8 cellular contexts compared by ENCODE assay signal in genomic region chr19:13151605-13152355, GRCh38. TPM values are rescaled to one million over a fixed set of nuclear protein-coding genes. Genes with fewer than 3 reads are reported as not detected.
DNase-seq lines count a peak whose midpoint lies in the region; ATAC-seq and TF ChIP-seq lines count a peak whose summit lies in the region.

No MANE protein-coding gene starts in this region.

- peak overlapping the region; percentile 77; the same call in 1 of the 2 replicates for H2BK120ac ChIP-seq in IMR-90 (ENCODE audit: low read depth, low read length)

- peak overlapping the region; percentile 97 to 100 (median 99) for H3K27ac Mint-ChIP-seq in CD8-positive, alpha-beta memory T cell
- H3K27ac Mint-ChIP-seq in endodermal cell (peak overlapping the region; percentile 100), mesothelial cell of epicardium (peak overlapping the region; percentile 100)

- peak overlapping the region; percentile 99 for H2AK5ac ChIP-seq in IMR-90 (ENCODE audit: low read depth, low read length)

- peak overlapping the region; percentile 75 to 98 for H4K8ac ChIP-seq in IMR-90 (ENCODE audit: low read depth in 2 of 2, low read length in 2 of 2)

- peak overlapping the region; percentile 84 for H2AFZ ChIP-seq in IMR-90 (replicated peaks; ENCODE audit: low read length, poor library complexity)
- no peak overlapping the region for H2AFZ ChIP-seq in OCI-LY1 (ENCODE audit: low read length)

- peak; percentile 36 for TF ChIP-seq CTCF in IMR-90 (conservative IDR thresholded peaks at IDR 0.05; ENCODE audit: low read depth, low read length)
- no peak for TF ChIP-seq CTCF in OCI-LY1 (IDR thresholded peaks at IDR 0.05; ENCODE audit: low read length)
- TF ChIP-seq CTCF in endodermal cell (conservative IDR thresholded peaks at IDR 0.05), result peak; percentile 17
- TF ChIP-seq CTCF in mesothelial cell of epicardium (IDR thresholded peaks at IDR 0.05; ENCODE audit: unreplicated experiment), result no peak

- dilution Hi-C loops in IMR-90 (cut with HindIII; ENCODE audit: low sequenced_read_pairs, unreplicated experiment), result no loop called here

- H3K4me3 ChIP-seq in CD8-positive, alpha-beta memory T cell (ENCODE audit: low read length), result peak overlapping the region; percentile 94
- H3K4me3 ChIP-seq in IMR-90 (ENCODE audit: insufficient read depth, low read depth, low read length) (peak overlapping the region; percentile 82), OCI-LY1 (ENCODE audit: low read depth, low read length, poor library complexity, severe bottlenecking) (peak overlapping the region; percentile 90), endodermal cell (ENCODE audit: low read length) (peak overlapping the region; percentile 99)

- H3K9me2 ChIP-seq in OCI-LY1 (ENCODE audit: low read depth, low read length), result no peaks in the 10 kb centered on the region

- peaks cover 29% of the 10 kb centered on the region for H4K20me1 ChIP-seq in IMR-90 (ENCODE audit: insufficient read depth, low read length)
- no peaks in the 10 kb centered on the region for H4K20me1 ChIP-seq in OCI-LY1 (ENCODE audit: insufficient read depth, low read length)

- H3K79me2 ChIP-seq in OCI-LY1 (ENCODE audit: insufficient read depth, low read length), result no peaks in the 10 kb centered on the region

- no peaks in the 10 kb centered on the region for H3K9me3 ChIP-seq in CD8-positive, alpha-beta memory T cell (ENCODE audit: low read length)
- H3K9me3 ChIP-seq in IMR-90 (ENCODE audit: control insufficient read depth, insufficient read depth, low read length) (no peaks in the 10 kb centered on the region), OCI-LY1 (ENCODE audit: low read length) (no peaks in the 10 kb centered on the region), endodermal cell (ENCODE audit: control insufficient read depth, low read length) (no peaks in the 10 kb centered on the region)

- H2BK20ac ChIP-seq in IMR-90 (ENCODE audit: low read depth, low read length), result peak overlapping the region; percentile 75; the same call in 1 of the 2 replicates

- H3K4me3 Mint-ChIP-seq in CD8-positive, alpha-beta memory T cell, result peak overlapping the region; percentile 94 to 100 (median 99)
- peak overlapping the region; percentile 100 for H3K4me3 Mint-ChIP-seq in endodermal cell
- H3K4me3 Mint-ChIP-seq in mesothelial cell of epicardium, result peak overlapping the region; percentile 100

- peaks cover 9% of the 10 kb centered on the region for H3K36me3 ChIP-seq in CD8-positive, alpha-beta memory T cell (ENCODE audit: insufficient read depth, low read length)
- H3K36me3 ChIP-seq in IMR-90 (ENCODE audit: control insufficient read depth, insufficient read depth, low read length) (peaks cover 2% of the 10 kb centered on the region; the same call in 1 of the 2 replicates), OCI-LY1 (ENCODE audit: insufficient read depth, low read length) (peaks cover 6% of the 10 kb centered on the region), endodermal cell (ENCODE audit: control insufficient read depth, insufficient read depth, low read length) (no peaks in the 10 kb centered on the region)

- H3K9ac ChIP-seq in IMR-90 (ENCODE audit: low read depth, low read length) (peak overlapping the region; percentile 99), OCI-LY1 (ENCODE audit: low read length) (peak overlapping the region; percentile 92), endodermal cell (ENCODE audit: extremely low read depth, low read length, poor library complexity, severe bottlenecking) (peak overlapping the region; percentile 99)

- peak overlapping the region; percentile 81 for H3K4me2 ChIP-seq in IMR-90 (ENCODE audit: low read depth, low read length)
- H3K4me2 ChIP-seq in OCI-LY1 (ENCODE audit: low read length), result peak overlapping the region; percentile 94

- peak overlapping the region; percentile 97 for H3K14ac ChIP-seq in IMR-90 (replicated peaks; ENCODE audit: low read depth, low read length)

- peaks cover 5% of the 10 kb centered on the region for H3F3A ChIP-seq in OCI-LY1 (ENCODE audit: insufficient read depth, low read length)

- intact Hi-C loops in IMR-90 (cut with micrococcal nuclease), result loop anchor here (1.0 to 2.0 kb wide), 3 partner anchors 33 to 173 kb away; partner anchors contain the start of gene NACC1

- peak overlapping the region; percentile 98 for H3K4ac ChIP-seq in IMR-90 (ENCODE audit: low read depth, low read length)

- peak overlapping the region; percentile 90 for H4K91ac ChIP-seq in IMR-90 (ENCODE audit: insufficient read depth, low read depth, low read length)

- ATAC-seq in GM21390 (IDR thresholded peaks at IDR 0.05; ENCODE audit: unreplicated experiment) (peak; percentile 31), IMR-90 (ENCODE audit: low read depth) (peak; percentile 51)

- peaks cover 23% of the 10 kb centered on the region for H3K4me1 ChIP-seq in CD8-positive, alpha-beta memory T cell (ENCODE audit: insufficient read depth, low read length)
- H3K4me1 ChIP-seq in IMR-90 (ENCODE audit: control insufficient read depth, insufficient read depth, low read length) (peaks cover 17% of the 10 kb centered on the region), OCI-LY1 (ENCODE audit: insufficient read depth, low read length, severe bottlenecking) (peaks cover 49% of the 10 kb centered on the region), endodermal cell (ENCODE audit: control insufficient read depth, insufficient read depth, low read length) (peaks cover 7% of the 10 kb centered on the region)

- peaks cover 0 to 21% of the 10 kb centered on the region in 2 donors for H3K27me3 Mint-ChIP-seq in CD8-positive, alpha-beta memory T cell
- no peaks in the 10 kb centered on the region for H3K27me3 Mint-ChIP-seq in endodermal cell (ENCODE audit: insufficient read depth)
- no peaks in the 10 kb centered on the region for H3K27me3 Mint-ChIP-seq in mesothelial cell of epicardium (ENCODE audit: low read depth)

- peak overlapping the region; percentile 89 for H2BK5ac ChIP-seq in IMR-90 (ENCODE audit: low read depth, low read length, poor library complexity, severe bottlenecking)

- peak overlapping the region; percentile 48 for H3K18ac ChIP-seq in IMR-90 (ENCODE audit: low read depth, low read length)

- peak; percentile 20; the same call in 1 of the 2 replicates for TF ChIP-seq RAD21 in IMR-90 (IDR thresholded peaks at IDR 0.05; ENCODE audit: low read length)

- H3K27ac ChIP-seq in CD8-positive, alpha-beta memory T cell (ENCODE audit: low read depth, low read length), result peak overlapping the region; percentile 99
- H3K27ac ChIP-seq in IMR-90 (ENCODE audit: insufficient read depth, low read length) (peak overlapping the region; percentile 97), OCI-LY1 (ENCODE audit: low read depth, low read length, poor library complexity, severe bottlenecking) (peak overlapping the region; percentile 91), endodermal cell (ENCODE audit: low read depth, low read length) (peak overlapping the region; percentile 97)

- peaks cover 0 to 7% (median 3%) of the 10 kb centered on the region in 5 donors for H3K9me3 Mint-ChIP-seq in CD8-positive, alpha-beta memory T cell
- no peaks in the 10 kb centered on the region for H3K9me3 Mint-ChIP-seq in endodermal cell
- H3K9me3 Mint-ChIP-seq in mesothelial cell of epicardium, result no peaks in the 10 kb centered on the region

- peaks cover 10 to 44% (median 11%) of the 10 kb centered on the region in 3 donors for H3K36me3 Mint-ChIP-seq in CD8-positive, alpha-beta memory T cell
- H3K36me3 Mint-ChIP-seq in endodermal cell (ENCODE audit: low read depth) (peaks cover 13% of the 10 kb centered on the region), mesothelial cell of epicardium (peaks cover 6% of the 10 kb centered on the region)

- peak overlapping the region; percentile 43 for H4K5ac ChIP-seq in IMR-90 (ENCODE audit: low read depth, low read length)

- H2BK15ac ChIP-seq in IMR-90 (ENCODE audit: low read depth, low read length), result peak overlapping the region; percentile 54; the same call in 2 of the 3 replicates

- in situ Hi-C loops in IMR-90 (cut with MboI; ENCODE audit: low sequenced_read_pairs), result loop anchor here (10.0 kb wide), 1 partner anchor 693 kb away; no protein-coding TSS in a partner anchor

- H3K23ac ChIP-seq in IMR-90 (ENCODE audit: low read depth, low read length), result peak overlapping the region; percentile 93

- TF ChIP-seq POLR2A in IMR-90 (IDR thresholded peaks at IDR 0.05; ENCODE audit: low read depth, low read length), result peak; percentile 89

- no peaks in the 10 kb centered on the region for H3K27me3 ChIP-seq in CD8-positive, alpha-beta memory T cell (ENCODE audit: insufficient read depth, low read length, poor library complexity, severe bottlenecking)
- H3K27me3 ChIP-seq in IMR-90 (ENCODE audit: control insufficient read depth, insufficient read depth, low read length) (no peaks in the 10 kb centered on the region), OCI-LY1 (ENCODE audit: insufficient read depth, low read length) (no peaks in the 10 kb centered on the region), endodermal cell (ENCODE audit: control insufficient read depth, insufficient read depth, low read length, poor library complexity, severe bottlenecking) (no peaks in the 10 kb centered on the region)

- POLR2A ChIA-PET in CD8-positive, alpha-beta memory T cell (lab: Charles Lee), result interaction anchor here (0.8 to 2.2 kb wide), 11 partner anchors 11 to 360 kb away, joined by 3 to 47 read pairs (median 12); partner anchors contain the start of genes JUNB and NACC1
- POLR2A ChIA-PET in IMR-90 (lab: Charles Lee; ENCODE audit: unreplicated experiment), result interaction anchor here (0.6 to 1.7 kb wide), 3 partner anchors 10 to 13 kb away, joined by 3 to 4 read pairs (median 3); no protein-coding TSS in a partner anchor

- no TSS peak for BruUV-seq in IMR-90 (replicated peaks; lab: Mats Ljungman, UMichigan)

- H2AK9ac ChIP-seq in IMR-90 (replicated peaks; ENCODE audit: low read depth, low read length, poor library complexity), result peak overlapping the region; percentile 100

- H3K4me1 Mint-ChIP-seq in CD8-positive, alpha-beta memory T cell, result peaks cover 36 to 53% (median 43%) of the 10 kb centered on the region in 3 donors
- H3K4me1 Mint-ChIP-seq in endodermal cell (peaks cover 8% of the 10 kb centered on the region), mesothelial cell of epicardium (peaks cover 28% of the 10 kb centered on the region)

- peak overlapping the region; percentile 98 for H3K56ac ChIP-seq in IMR-90 (ENCODE audit: extremely low read depth, insufficient read depth, low read length)

- DNase-seq in CD8-positive, alpha-beta memory T cell, result peak; percentile 94 to 98 (median 96)
- peak; percentile 96 for DNase-seq in IMR-90
- peak; percentile 95 for DNase-seq in activated CD8-positive, alpha-beta memory T cell treated with anti-CD3 and anti-CD28 coated beads, Interleukin-2, amount 50 U/mL, for 48 hours
- DNase-seq in endodermal cell, result peak; percentile 99
- DNase-seq in mesothelial cell of epicardium (ENCODE audit: low spot score in 2 of 2, unreplicated experiment in 2 of 2), result peak; percentile 91 to 98
- DNase-seq in stimulated activated CD8-positive, alpha-beta memory T cell treated with anti-CD3 and anti-CD28 coated beads, Interleukin-15, amount 100 ng/mL, for 24 hours (ENCODE audit: low read depth), result peak; percentile 90

- peaks cover 4% of the 10 kb centered on the region for H3K9me1 ChIP-seq in IMR-90 (ENCODE audit: insufficient read depth, low read length)

- H3K79me1 ChIP-seq in IMR-90 (ENCODE audit: low read depth in 1 of 2, low read length in 2 of 2), result peaks cover 2 to 48% of the 10 kb centered on the region in 2 experiments; a peak in 2 of 4 replicates

- CTCF ChIA-PET in CD8-positive, alpha-beta memory T cell (lab: Charles Lee), result interaction anchor here (0.9 to 2.0 kb wide), 13 partner anchors 11 to 61 kb away, joined by 3 to 14 read pairs (median 5); partner anchors contain the start of genes NACC1 and TRMT1
- CTCF ChIA-PET in IMR-90 (lab: Yijun Ruan, JAX), result interaction anchor here (1.0 to 1.5 kb wide), 2 partner anchors 9 to 25 kb away, joined by 3 read pairs; no protein-coding TSS in a partner anchor

- 8% methylated on average over 14 of the region's 71 CpGs; no CpG with 5 or more reads in 1 of the 2 experiments for WGBS in IMR-90 (ENCODE audit: extremely low coverage in 2 of 2, insufficient read length in 1 of 2), 2 experiments
- WGBS in endodermal cell (ENCODE audit: insufficient coverage in 1 of 2, insufficient read length in 1 of 2), 2 experiments, result 0% methylated on average over 36 to 71 of the region's 71 CpGs

RNA-seq across cellular contexts. Expression of gene IER2, which starts 1.6 kb away (rescaled TPM):
- 100 to 1,000 TPM; 102 to 111 TPM for total RNA-seq in CD8-positive, alpha-beta memory T cell
- 277 TPM for polyA plus RNA-seq in CD8-positive, alpha-beta memory T cell
- total RNA-seq in IMR-90 (2012; rRNA removed) (7.7 and 17.5 TPM in 2 replicates), endodermal cell (10 to 100 TPM; 55.3 to 66.6 TPM), mesothelial cell of epicardium (278 to 284 TPM (median 282 TPM) in 3 replicates)
- 99.4 and 102 TPM in 2 replicates for polyA plus RNA-seq in IMR-90 (2012; rRNA removed)
- polyA plus RNA-seq in IMR-90 (2012; cell fraction: cytosol; rRNA removed), result 235 and 278 TPM in 2 replicates
- 283 and 529 TPM in 2 replicates for polyA plus RNA-seq in IMR-90 (2012; cell fraction: nucleus; rRNA removed; ENCODE audit: low replicate concordance)
- polyA plus RNA-seq in endodermal cell (2013, experiment 1 of 2), result 51.9 TPM
- 52.6 TPM for polyA plus RNA-seq in endodermal cell (2013, experiment 2 of 2)

RNA-seq across cellular contexts. Expression of gene STX10, which starts 1.6 kb away (rescaled TPM):
- total RNA-seq in CD8-positive, alpha-beta memory T cell, result 10 to 100 TPM; 60.9 to 63.7 TPM
- polyA plus RNA-seq in CD8-positive, alpha-beta memory T cell, result 58.7 TPM
- 64.9 and 76.7 TPM in 2 replicates for total RNA-seq in IMR-90 (2012; rRNA removed)
- 77.9 and 82.0 TPM in 2 replicates for polyA plus RNA-seq in IMR-90 (2012; rRNA removed)
- polyA plus RNA-seq in IMR-90 (2012; cell fraction: cytosol; rRNA removed), result 83.2 and 104 TPM in 2 replicates
- polyA plus RNA-seq in IMR-90 (2012; cell fraction: nucleus; rRNA removed; ENCODE audit: low replicate concordance), result 242 and 318 TPM in 2 replicates
- total RNA-seq in endodermal cell, result 10 to 100 TPM; 30.8 to 34.8 TPM
- 44.8 TPM for polyA plus RNA-seq in endodermal cell (2013, experiment 1 of 2)
- 42.4 TPM for polyA plus RNA-seq in endodermal cell (2013, experiment 2 of 2)
- 52.7 to 58.4 TPM (median 56.7 TPM) in 3 replicates for total RNA-seq in mesothelial cell of epicardium

RNA-seq across cellular contexts. Expression of gene NACC1, which starts 33.7 kb away (rescaled TPM):
- 100 to 1,000 TPM in 1 of 2 experiments, 10 to 100 TPM in 1; 89.9 to 111 TPM for total RNA-seq in CD8-positive, alpha-beta memory T cell
- 3.9 TPM for polyA plus RNA-seq in CD8-positive, alpha-beta memory T cell
- total RNA-seq in IMR-90 (2012; rRNA removed) (42.5 and 56.7 TPM in 2 replicates), endodermal cell (100 to 1,000 TPM; 164 to 172 TPM), mesothelial cell of epicardium (63.0 to 76.4 TPM (median 74.5 TPM) in 3 replicates)
- polyA plus RNA-seq in IMR-90 (2012; rRNA removed), result 181 and 243 TPM in 2 replicates
- 122 and 198 TPM in 2 replicates for polyA plus RNA-seq in IMR-90 (2012; cell fraction: cytosol; rRNA removed)
- polyA plus RNA-seq in IMR-90 (2012; cell fraction: nucleus; rRNA removed; ENCODE audit: low replicate concordance), result 98.8 and 265 TPM in 2 replicates
- 61.1 TPM for polyA plus RNA-seq in endodermal cell (2013, experiment 1 of 2)
- 53.8 TPM for polyA plus RNA-seq in endodermal cell (2013, experiment 2 of 2)

RNA-seq across cellular contexts. Expression of gene TRMT1, which starts 35.2 kb away (rescaled TPM):
- 100 to 1,000 TPM; 138 TPM for total RNA-seq in CD8-positive, alpha-beta memory T cell
- 18.2 TPM for polyA plus RNA-seq in CD8-positive, alpha-beta memory T cell
- total RNA-seq in IMR-90 (2012; rRNA removed) (23.3 and 28.3 TPM in 2 replicates), endodermal cell (10 to 100 TPM; 51.3 to 66.2 TPM), mesothelial cell of epicardium (53.9 to 58.6 TPM (median 57.0 TPM) in 3 replicates)
- 56.0 and 62.1 TPM in 2 replicates for polyA plus RNA-seq in IMR-90 (2012; rRNA removed)
- 30.8 and 37.2 TPM in 2 replicates for polyA plus RNA-seq in IMR-90 (2012; cell fraction: cytosol; rRNA removed)
- 280 and 687 TPM in 2 replicates for polyA plus RNA-seq in IMR-90 (2012; cell fraction: nucleus; rRNA removed; ENCODE audit: low replicate concordance)
- 37.5 TPM for polyA plus RNA-seq in endodermal cell (2013, experiment 1 of 2)
- polyA plus RNA-seq in endodermal cell (2013, experiment 2 of 2), result 35.3 TPM

RNA-seq across cellular contexts. Expression of gene LYL1, which starts 49.1 kb away (rescaled TPM):
- total RNA-seq in CD8-positive, alpha-beta memory T cell, result 1 to 10 TPM; 2.3 to 2.5 TPM
- polyA plus RNA-seq in CD8-positive, alpha-beta memory T cell, result 4.1 TPM
- total RNA-seq in IMR-90 (2012; rRNA removed), result 0.28 and 0.36 TPM in 2 replicates
- 0.39 and 0.63 TPM in 2 replicates for polyA plus RNA-seq in IMR-90 (2012; rRNA removed)
- polyA plus RNA-seq in IMR-90 (2012; cell fraction: cytosol; rRNA removed), result 0.17 and 0.64 TPM in 2 replicates
- polyA plus RNA-seq in IMR-90 (2012; cell fraction: nucleus; rRNA removed; ENCODE audit: low replicate concordance), result 0.56 and 1.4 TPM in 2 replicates
- 1 to 10 TPM; 1.9 to 2.0 TPM for total RNA-seq in endodermal cell
- 1.00 TPM for polyA plus RNA-seq in endodermal cell (2013, experiment 1 of 2)
- 1.1 TPM for polyA plus RNA-seq in endodermal cell (2013, experiment 2 of 2)
- total RNA-seq in mesothelial cell of epicardium, result 3.4 to 4.0 TPM (median 3.8 TPM) in 3 replicates

Comparison
In these comparisons a context has a peak if more than half of its experiments do, and no peak if none do; other contexts are left out.
1. Peak in every context shown above with its lines: DNase-seq, ATAC-seq, H3K4me3 ChIP-seq and H3K27ac ChIP-seq.
2. CTCF ChIP-seq: peak in IMR-90 (single experiment) and endodermal cell (single experiment); none in OCI-LY1 (single experiment) and mesothelial cell of epicardium (single experiment).